Comparison of ENCODE assay signal across 1 cellular context in the genomic region with DNA sequence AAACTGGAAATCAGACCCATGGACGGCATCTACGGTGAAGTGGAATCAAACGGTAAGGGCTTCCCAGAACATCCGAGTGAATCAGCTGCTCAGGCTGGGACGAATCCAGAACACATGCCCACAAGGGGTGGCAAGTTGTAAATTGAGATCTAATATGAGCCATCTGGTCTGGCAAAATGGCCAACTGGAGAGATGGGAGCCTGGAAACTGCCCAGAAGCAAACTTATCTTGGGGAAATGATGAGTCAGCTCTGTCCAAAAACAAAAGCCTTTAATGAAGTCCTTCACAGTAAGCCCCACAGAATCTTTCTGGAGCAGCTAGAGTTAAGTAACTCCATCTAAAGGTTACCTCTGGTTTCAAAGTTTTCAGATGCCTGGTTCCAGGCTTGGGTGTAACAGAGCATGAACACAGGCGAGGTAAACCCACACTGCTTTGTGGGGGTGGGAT.
TF ChIP-seq lines count a peak whose summit lies in the region.

No MANE protein-coding gene starts in this region.

TF ChIP-seq in K562, 482 proteins besides CTCF, POLR2A, EP300 and RAD21 (continues in another document):
- TF ChIP-seq, protein P1, sequence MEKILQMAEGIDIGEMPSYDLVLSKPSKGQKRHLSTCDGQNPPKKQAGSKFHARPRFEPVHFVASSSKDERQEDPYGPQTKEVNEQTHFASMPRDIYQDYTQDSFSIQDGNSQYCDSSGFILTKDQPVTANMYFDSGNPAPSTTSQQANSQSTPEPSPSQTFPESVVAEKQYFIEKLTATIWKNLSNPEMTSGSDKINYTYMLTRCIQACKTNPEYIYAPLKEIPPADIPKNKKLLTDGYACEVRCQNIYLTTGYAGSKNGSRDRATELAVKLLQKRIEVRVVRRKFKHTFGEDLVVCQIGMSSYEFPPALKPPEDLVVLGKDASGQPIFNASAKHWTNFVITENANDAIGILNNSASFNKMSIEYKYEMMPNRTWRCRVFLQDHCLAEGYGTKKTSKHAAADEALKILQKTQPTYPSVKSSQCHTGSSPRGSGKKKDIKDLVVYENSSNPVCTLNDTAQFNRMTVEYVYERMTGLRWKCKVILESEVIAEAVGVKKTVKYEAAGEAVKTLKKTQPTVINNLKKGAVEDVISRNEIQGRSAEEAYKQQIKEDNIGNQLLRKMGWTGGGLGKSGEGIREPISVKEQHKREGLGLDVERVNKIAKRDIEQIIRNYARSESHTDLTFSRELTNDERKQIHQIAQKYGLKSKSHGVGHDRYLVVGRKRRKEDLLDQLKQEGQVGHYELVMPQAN (IDR thresholded peaks at IDR 0.05; ENCODE audit: borderline replicate concordance): no peak
- TF ChIP-seq RBM22 (IDR thresholded peaks at IDR 0.05; ENCODE audit: low read depth, low read length, poor library complexity, severe bottlenecking) (no peak), NR2F6 (CRISPR knock-in tag; IDR thresholded peaks at IDR 0.05) (no peak), MTF1 (CRISPR knock-in tag; IDR thresholded peaks at IDR 0.05; ENCODE audit: borderline replicate concordance) (no peak), NEUROD1 (IDR thresholded peaks at IDR 0.05; ENCODE audit: borderline replicate concordance, low read depth, low read length, partially characterized antibody) (no peak), CBFA2T3 (IDR thresholded peaks at IDR 0.05) (0 out of 2 replicates have a peak, but pooled peaks have one; percentile 5), PCBP2 (IDR thresholded peaks at IDR 0.05; ENCODE audit: low read depth, low read length, poor library complexity, severe bottlenecking) (no peak), U2AF2 (optimal IDR thresholded peaks at IDR 0.05; ENCODE audit: low read depth, low read length) (no peak), GATA2 (CRISPR knock-in tag; IDR thresholded peaks at IDR 0.05) (peak; percentile 34; the same call in 1 of the 2 replicates), HCFC1 (IDR thresholded peaks at IDR 0.05; ENCODE audit: low read depth, low read length) (no peak), TAF9B (IDR thresholded peaks at IDR 0.05; ENCODE audit: partially characterized antibody) (no peak), SMAD4 (CRISPR knock-in tag; conservative IDR thresholded peaks at IDR 0.05) (0 out of 2 replicates have a peak, but pooled peaks have one; percentile 30), TRIM24 (IDR thresholded peaks at IDR 0.05) (no peak), ZNF644 (tag; IDR thresholded peaks at IDR 0.05; ENCODE audit: low read depth) (no peak), RUNX1 (IDR thresholded peaks at IDR 0.05; ENCODE audit: low read depth) (no peak), NFATC3 (IDR thresholded peaks at IDR 0.05) (0 out of 2 replicates have a peak, but pooled peaks have one; percentile 63), SAFB2 (IDR thresholded peaks at IDR 0.05; ENCODE audit: borderline replicate concordance, low read depth, low read length, severe bottlenecking) (no peak), EHMT2 (IDR thresholded peaks at IDR 0.05) (peak; percentile 44; the same call in 1 of the 2 replicates), NFE2 (IDR thresholded peaks at IDR 0.05; ENCODE audit: low read depth) (peak; percentile 82), ZNF24 (IDR thresholded peaks at IDR 0.05) (no peak), GTF2F1 (IDR thresholded peaks at IDR 0.05; ENCODE audit: low read depth, low read length) (no peak), OTX1 (CRISPR knock-in tag; IDR thresholded peaks at IDR 0.05) (no peak), CBX8 (IDR thresholded peaks at IDR 0.05; ENCODE audit: borderline replicate concordance, extremely low read depth, low read depth, low read length, poor library complexity, severe bottlenecking) (no peak)
- TF ChIP-seq, protein P2, sequence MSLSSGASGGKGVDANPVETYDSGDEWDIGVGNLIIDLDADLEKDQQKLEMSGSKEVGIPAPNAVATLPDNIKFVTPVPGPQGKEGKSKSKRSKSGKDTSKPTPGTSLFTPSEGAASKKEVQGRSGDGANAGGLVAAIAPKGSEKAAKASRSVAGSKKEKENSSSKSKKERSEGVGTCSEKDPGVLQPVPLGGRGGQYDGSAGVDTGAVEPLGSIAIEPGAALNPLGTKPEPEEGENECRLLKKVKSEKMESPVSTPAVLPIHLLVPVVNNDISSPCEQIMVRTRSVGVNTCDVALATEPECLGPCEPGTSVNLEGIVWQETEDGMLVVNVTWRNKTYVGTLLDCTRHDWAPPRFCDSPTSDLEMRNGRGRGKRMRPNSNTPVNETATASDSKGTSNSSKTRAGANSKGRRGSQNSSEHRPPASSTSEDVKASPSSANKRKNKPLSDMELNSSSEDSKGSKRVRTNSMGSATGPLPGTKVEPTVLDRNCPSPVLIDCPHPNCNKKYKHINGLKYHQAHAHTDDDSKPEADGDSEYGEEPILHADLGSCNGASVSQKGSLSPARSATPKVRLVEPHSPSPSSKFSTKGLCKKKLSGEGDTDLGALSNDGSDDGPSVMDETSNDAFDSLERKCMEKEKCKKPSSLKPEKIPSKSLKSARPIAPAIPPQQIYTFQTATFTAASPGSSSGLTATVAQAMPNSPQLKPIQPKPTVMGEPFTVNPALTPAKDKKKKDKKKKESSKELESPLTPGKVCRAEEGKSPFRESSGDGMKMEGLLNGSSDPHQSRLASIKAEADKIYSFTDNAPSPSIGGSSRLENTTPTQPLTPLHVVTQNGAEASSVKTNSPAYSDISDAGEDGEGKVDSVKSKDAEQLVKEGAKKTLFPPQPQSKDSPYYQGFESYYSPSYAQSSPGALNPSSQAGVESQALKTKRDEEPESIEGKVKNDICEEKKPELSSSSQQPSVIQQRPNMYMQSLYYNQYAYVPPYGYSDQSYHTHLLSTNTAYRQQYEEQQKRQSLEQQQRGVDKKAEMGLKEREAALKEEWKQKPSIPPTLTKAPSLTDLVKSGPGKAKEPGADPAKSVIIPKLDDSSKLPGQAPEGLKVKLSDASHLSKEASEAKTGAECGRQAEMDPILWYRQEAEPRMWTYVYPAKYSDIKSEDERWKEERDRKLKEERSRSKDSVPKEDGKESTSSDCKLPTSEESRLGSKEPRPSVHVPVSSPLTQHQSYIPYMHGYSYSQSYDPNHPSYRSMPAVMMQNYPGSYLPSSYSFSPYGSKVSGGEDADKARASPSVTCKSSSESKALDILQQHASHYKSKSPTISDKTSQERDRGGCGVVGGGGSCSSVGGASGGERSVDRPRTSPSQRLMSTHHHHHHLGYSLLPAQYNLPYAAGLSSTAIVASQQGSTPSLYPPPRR (CRISPR knock-in tag; IDR thresholded peaks at IDR 0.05; ENCODE audit: borderline replicate concordance): no peak
- TF ChIP-seq, protein P3, sequence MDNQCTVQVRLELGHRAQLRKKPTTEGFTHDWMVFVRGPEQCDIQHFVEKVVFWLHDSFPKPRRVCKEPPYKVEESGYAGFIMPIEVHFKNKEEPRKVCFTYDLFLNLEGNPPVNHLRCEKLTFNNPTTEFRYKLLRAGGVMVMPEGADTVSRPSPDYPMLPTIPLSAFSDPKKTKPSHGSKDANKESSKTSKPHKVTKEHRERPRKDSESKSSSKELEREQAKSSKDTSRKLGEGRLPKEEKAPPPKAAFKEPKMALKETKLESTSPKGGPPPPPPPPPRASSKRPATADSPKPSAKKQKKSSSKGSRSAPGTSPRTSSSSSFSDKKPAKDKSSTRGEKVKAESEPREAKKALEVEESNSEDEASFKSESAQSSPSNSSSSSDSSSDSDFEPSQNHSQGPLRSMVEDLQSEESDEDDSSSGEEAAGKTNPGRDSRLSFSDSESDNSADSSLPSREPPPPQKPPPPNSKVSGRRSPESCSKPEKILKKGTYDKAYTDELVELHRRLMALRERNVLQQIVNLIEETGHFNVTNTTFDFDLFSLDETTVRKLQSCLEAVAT (IDR thresholded peaks at IDR 0.05): no peak
- TF ChIP-seq, protein P4, sequence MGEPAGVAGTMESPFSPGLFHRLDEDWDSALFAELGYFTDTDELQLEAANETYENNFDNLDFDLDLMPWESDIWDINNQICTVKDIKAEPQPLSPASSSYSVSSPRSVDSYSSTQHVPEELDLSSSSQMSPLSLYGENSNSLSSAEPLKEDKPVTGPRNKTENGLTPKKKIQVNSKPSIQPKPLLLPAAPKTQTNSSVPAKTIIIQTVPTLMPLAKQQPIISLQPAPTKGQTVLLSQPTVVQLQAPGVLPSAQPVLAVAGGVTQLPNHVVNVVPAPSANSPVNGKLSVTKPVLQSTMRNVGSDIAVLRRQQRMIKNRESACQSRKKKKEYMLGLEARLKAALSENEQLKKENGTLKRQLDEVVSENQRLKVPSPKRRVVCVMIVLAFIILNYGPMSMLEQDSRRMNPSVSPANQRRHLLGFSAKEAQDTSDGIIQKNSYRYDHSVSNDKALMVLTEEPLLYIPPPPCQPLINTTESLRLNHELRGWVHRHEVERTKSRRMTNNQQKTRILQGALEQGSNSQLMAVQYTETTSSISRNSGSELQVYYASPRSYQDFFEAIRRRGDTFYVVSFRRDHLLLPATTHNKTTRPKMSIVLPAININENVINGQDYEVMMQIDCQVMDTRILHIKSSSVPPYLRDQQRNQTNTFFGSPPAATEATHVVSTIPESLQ (CRISPR knock-in tag; IDR thresholded peaks at IDR 0.05): no peak
- TF ChIP-seq, protein P5, sequence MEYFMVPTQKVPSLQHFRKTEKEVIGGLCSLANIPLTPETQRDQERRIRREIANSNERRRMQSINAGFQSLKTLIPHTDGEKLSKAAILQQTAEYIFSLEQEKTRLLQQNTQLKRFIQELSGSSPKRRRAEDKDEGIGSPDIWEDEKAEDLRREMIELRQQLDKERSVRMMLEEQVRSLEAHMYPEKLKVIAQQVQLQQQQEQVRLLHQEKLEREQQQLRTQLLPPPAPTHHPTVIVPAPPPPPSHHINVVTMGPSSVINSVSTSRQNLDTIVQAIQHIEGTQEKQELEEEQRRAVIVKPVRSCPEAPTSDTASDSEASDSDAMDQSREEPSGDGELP (CRISPR knock-in tag; IDR thresholded peaks at IDR 0.05; ENCODE audit: borderline replicate concordance): peak; percentile 30; the same call in 1 of the 2 replicates
- TF ChIP-seq, protein P6, sequence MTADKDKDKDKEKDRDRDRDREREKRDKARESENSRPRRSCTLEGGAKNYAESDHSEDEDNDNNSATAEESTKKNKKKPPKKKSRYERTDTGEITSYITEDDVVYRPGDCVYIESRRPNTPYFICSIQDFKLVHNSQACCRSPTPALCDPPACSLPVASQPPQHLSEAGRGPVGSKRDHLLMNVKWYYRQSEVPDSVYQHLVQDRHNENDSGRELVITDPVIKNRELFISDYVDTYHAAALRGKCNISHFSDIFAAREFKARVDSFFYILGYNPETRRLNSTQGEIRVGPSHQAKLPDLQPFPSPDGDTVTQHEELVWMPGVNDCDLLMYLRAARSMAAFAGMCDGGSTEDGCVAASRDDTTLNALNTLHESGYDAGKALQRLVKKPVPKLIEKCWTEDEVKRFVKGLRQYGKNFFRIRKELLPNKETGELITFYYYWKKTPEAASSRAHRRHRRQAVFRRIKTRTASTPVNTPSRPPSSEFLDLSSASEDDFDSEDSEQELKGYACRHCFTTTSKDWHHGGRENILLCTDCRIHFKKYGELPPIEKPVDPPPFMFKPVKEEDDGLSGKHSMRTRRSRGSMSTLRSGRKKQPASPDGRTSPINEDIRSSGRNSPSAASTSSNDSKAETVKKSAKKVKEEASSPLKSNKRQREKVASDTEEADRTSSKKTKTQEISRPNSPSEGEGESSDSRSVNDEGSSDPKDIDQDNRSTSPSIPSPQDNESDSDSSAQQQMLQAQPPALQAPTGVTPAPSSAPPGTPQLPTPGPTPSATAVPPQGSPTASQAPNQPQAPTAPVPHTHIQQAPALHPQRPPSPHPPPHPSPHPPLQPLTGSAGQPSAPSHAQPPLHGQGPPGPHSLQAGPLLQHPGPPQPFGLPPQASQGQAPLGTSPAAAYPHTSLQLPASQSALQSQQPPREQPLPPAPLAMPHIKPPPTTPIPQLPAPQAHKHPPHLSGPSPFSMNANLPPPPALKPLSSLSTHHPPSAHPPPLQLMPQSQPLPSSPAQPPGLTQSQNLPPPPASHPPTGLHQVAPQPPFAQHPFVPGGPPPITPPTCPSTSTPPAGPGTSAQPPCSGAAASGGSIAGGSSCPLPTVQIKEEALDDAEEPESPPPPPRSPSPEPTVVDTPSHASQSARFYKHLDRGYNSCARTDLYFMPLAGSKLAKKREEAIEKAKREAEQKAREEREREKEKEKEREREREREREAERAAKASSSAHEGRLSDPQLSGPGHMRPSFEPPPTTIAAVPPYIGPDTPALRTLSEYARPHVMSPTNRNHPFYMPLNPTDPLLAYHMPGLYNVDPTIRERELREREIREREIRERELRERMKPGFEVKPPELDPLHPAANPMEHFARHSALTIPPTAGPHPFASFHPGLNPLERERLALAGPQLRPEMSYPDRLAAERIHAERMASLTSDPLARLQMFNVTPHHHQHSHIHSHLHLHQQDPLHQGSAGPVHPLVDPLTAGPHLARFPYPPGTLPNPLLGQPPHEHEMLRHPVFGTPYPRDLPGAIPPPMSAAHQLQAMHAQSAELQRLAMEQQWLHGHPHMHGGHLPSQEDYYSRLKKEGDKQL (CRISPR knock-in tag; IDR thresholded peaks at IDR 0.05; ENCODE audit: borderline replicate concordance): no peak
